8 cellular contexts compared by ENCODE assay signal in genomic region chr10:71728218-71728737, GRCh38. TPM values are rescaled to one million over a fixed set of nuclear protein-coding genes. Genes with fewer than 3 reads are reported as not detected.
A peak's percentile ranks its signal among the peaks of the same experiment; 100 is the strongest.
DNase-seq lines count a peak whose midpoint lies in the region; ATAC-seq, FAIRE-seq and TF ChIP-seq lines count a peak whose summit lies in the region.

No MANE protein-coding gene starts in this region.

- no peak overlapping the region for H2AK5ac ChIP-seq in neuronal stem cell (ENCODE audit: low read depth, low read length)

- no peaks in the 10 kb centered on the region for H3K79me2 ChIP-seq in K562 (ENCODE audit: control insufficient read depth, insufficient read depth, low read length)
- no peaks in the 10 kb centered on the region for H3K79me2 ChIP-seq in PC-3 (ENCODE audit: low read length)

- H3K36me3 ChIP-seq in K562 (ENCODE audit: control insufficient read depth, insufficient read depth, low read length) (no peaks in the 10 kb centered on the region), neuronal stem cell (replicated peaks in 1 of 2; ENCODE audit: control insufficient read depth in 2 of 2, insufficient read depth in 2 of 2, low read length in 2 of 2) (no peaks in the 10 kb centered on the region), PC-3 (ENCODE audit: low read depth, low read length) (no peaks in the 10 kb centered on the region)

- H2BK5ac ChIP-seq in neuronal stem cell (ENCODE audit: low read length), result no peak overlapping the region

- H3K9me3 ChIP-seq in K562 (replicated peaks; ENCODE audit: control insufficient read depth, insufficient read depth, low read depth, low read length) (no peaks in the 10 kb centered on the region), neuronal stem cell (replicated peaks in 1 of 2; ENCODE audit: control insufficient read depth in 2 of 2, insufficient read depth in 1 of 2, low read depth in 1 of 2, low read length in 2 of 2) (no peaks in the 10 kb centered on the region), PC-3 (ENCODE audit: low read length) (no peaks in the 10 kb centered on the region)

- peak; percentile 42 for ATAC-seq in GM19324 (IDR thresholded peaks at IDR 0.05; ENCODE audit: low FRiP score, unreplicated experiment)
- peak; percentile 20 for ATAC-seq in HG03432 (IDR thresholded peaks at IDR 0.05; ENCODE audit: unreplicated experiment)
- ATAC-seq in K562, result peak; percentile 9; the same call in 2 of the 3 replicates
- no peak for ATAC-seq in PC-3

- TF ChIP-seq EP300 in K562 (IDR thresholded peaks at IDR 0.05; ENCODE audit: low read length), result no peak

- intact Hi-C loops in K562 (cut with micrococcal nuclease) (loop anchor here (2.0 kb wide), 1 partner anchor 19 kb away; no protein-coding TSS in a partner anchor), PC-3 (cut with micrococcal nuclease) (loop anchor here (5.0 kb wide), 1 partner anchor 39 kb away; no protein-coding TSS in a partner anchor)

- no peak overlapping the region for H2BK12ac ChIP-seq in neuronal stem cell (ENCODE audit: low read length)

- peak overlapping the region; percentile 70 for H2AFZ ChIP-seq in K562 (ENCODE audit: low read depth, low read length)
- no peak overlapping the region for H2AFZ ChIP-seq in neuronal stem cell (ENCODE audit: low read length)
- H2AFZ ChIP-seq in PC-3 (ENCODE audit: low read length), result no peak overlapping the region

- POLR2A ChIA-PET in K562 (lab: Yijun Ruan, JAX) (interaction anchor here (0.6 to 2.2 kb wide), 7 partner anchors 8 to 140 kb away, joined by 3 to 8 read pairs (median 3); partner anchors contain the start of gene C10orf105), PC-3 (lab: Charles Lee; ENCODE audit: unreplicated experiment) (interaction anchor here (0.5 kb wide), 1 partner anchor 545 kb away, joined by 3 read pairs; the partner anchor contains the start of gene DDIT4)

- H4K20me1 ChIP-seq in K562 (replicated peaks; ENCODE audit: control insufficient read depth, insufficient read depth, low read length) (no peaks in the 10 kb centered on the region), PC-3 (ENCODE audit: low read length) (no peaks in the 10 kb centered on the region)

- peak overlapping the region; percentile 37; the same call in 1 of the 3 replicates for H3K27ac ChIP-seq in K562 (ENCODE audit: extremely low read depth, low read depth, low read length)
- no peak overlapping the region for H3K27ac ChIP-seq in neuronal stem cell (replicated peaks; ENCODE audit: low read length)
- no peak overlapping the region for H3K27ac ChIP-seq in PC-3 (ENCODE audit: low read length)

- peak; percentile 48 for FAIRE-seq in K562 (lab: Jason Lieb, UNC)

- H4K91ac ChIP-seq in neuronal stem cell (ENCODE audit: low read depth, low read length, poor library complexity), result no peak overlapping the region

- H3K14ac ChIP-seq in neuronal stem cell (ENCODE audit: low read length), result no peak overlapping the region

- H3K18ac ChIP-seq in neuronal stem cell (ENCODE audit: low read length), result peak overlapping the region; percentile 67

- no peak for TF ChIP-seq POLR2A in K562 (conservative IDR thresholded peaks at IDR 0.05)

- H3K9ac ChIP-seq in K562 (ENCODE audit: insufficient read depth in 1 of 2, low read depth in 2 of 2, low read length in 2 of 2), result peak overlapping the region in 1 of 2 experiments; percentile 56; a peak in 2 of 4 replicates
- H3K9ac ChIP-seq in neuronal stem cell (ENCODE audit: low read depth, low read length, poor library complexity), result no peak overlapping the region
- H3K9ac ChIP-seq in PC-3 (ENCODE audit: low read length), result no peak overlapping the region

- H3K4me1 ChIP-seq in K562 (replicated peaks in 1 of 2; ENCODE audit: control insufficient read depth in 2 of 2, insufficient read depth in 2 of 2, low read length in 2 of 2), result peaks cover 31 to 62% of the 10 kb centered on the region in 2 experiments
- H3K4me1 ChIP-seq in neuronal stem cell (ENCODE audit: control insufficient read depth in 2 of 2, insufficient read depth in 1 of 2, low read depth in 1 of 2, low read length in 2 of 2), result peaks cover 0 to 5% of the 10 kb centered on the region in 2 donors
- peaks cover 19% of the 10 kb centered on the region for H3K4me1 ChIP-seq in PC-3 (ENCODE audit: insufficient read depth, low read length)

- no peak overlapping the region for H3K23ac ChIP-seq in neuronal stem cell (ENCODE audit: low read depth, low read length, poor library complexity)

- no peaks in the 10 kb centered on the region for H3K9me1 ChIP-seq in K562 (ENCODE audit: control insufficient read depth, insufficient read depth, low read length)

- no TSS peak for BruUV-seq in K562 (replicated peaks; lab: Mats Ljungman, UMichigan)
- no TSS peak for BruUV-seq in PC-3 (replicated peaks; lab: Mats Ljungman, UMichigan)

- peak; percentile 54 for DNase-seq in AG08395 (ENCODE audit: low spot score)
- DNase-seq in K562 (ENCODE audit: extremely low read depth in 1 of 4, low spot score in 3 of 4), result no peak
- DNase-seq in neuronal stem cell (ENCODE audit: low spot score), result no peak
- DNase-seq in GOT3 (lab: John Stamatoyannopoulos, UW), result no peak
- DNase-seq in PC-3, result no peak
- no peak for DNase-seq in SIG-M5 treated with dmso at 0.1 percent for 504 hours (lab: John Stamatoyannopoulos, UW; ENCODE audit: unreplicated experiment)

- no peaks in the 10 kb centered on the region for H3K9me2 ChIP-seq in PC-3 (replicated peaks; ENCODE audit: low read length)

- in situ Hi-C loops in K562 (cut with MboI), result no loop called here

- H3K4me2 ChIP-seq in K562 (ENCODE audit: insufficient read depth, low read length), result no peak overlapping the region
- H3K4me2 ChIP-seq in neuronal stem cell (ENCODE audit: insufficient read depth, low read length, poor library complexity, severe bottlenecking), result no peak overlapping the region
- H3K4me2 ChIP-seq in PC-3 (ENCODE audit: low read length), result no peak overlapping the region

- TF ChIP-seq CTCF in K562 (IDR thresholded peaks at IDR 0.05 in 2 of 3, conservative IDR thresholded peaks at IDR 0.05 in 1 of 3; ENCODE audit: insufficient read depth in 2 of 3, low read depth in 1 of 3, low read length in 3 of 3), result no peak
- no peak for TF ChIP-seq CTCF in PC-3 (conservative IDR thresholded peaks at IDR 0.05; ENCODE audit: low read depth, low read length)

- H3K4me3 ChIP-seq in K562, result no peak overlapping the region
- H3K4me3 ChIP-seq in neuronal stem cell (ENCODE audit: low read length in 2 of 2), result no peak overlapping the region
- H3K4me3 ChIP-seq in PC-3 (ENCODE audit: low read length), result no peak overlapping the region

- H3K79me1 ChIP-seq in neuronal stem cell (ENCODE audit: low read depth, low read length), result no peaks in the 10 kb centered on the region

- H3F3A ChIP-seq in PC-3 (ENCODE audit: low read length, unreplicated experiment), result no peaks in the 10 kb centered on the region

- H3K27me3 ChIP-seq in K562 (ENCODE audit: control insufficient read depth in 2 of 2, insufficient read depth in 2 of 2, low read length in 2 of 2) (no peaks in the 10 kb centered on the region; a peak in 1 of 5 replicates), neuronal stem cell (ENCODE audit: control insufficient read depth in 3 of 3, insufficient read depth in 3 of 3, low read depth in 1 of 3, low read length in 3 of 3) (no peaks in the 10 kb centered on the region), PC-3 (ENCODE audit: low read length) (no peaks in the 10 kb centered on the region)

- H4K8ac ChIP-seq in neuronal stem cell (ENCODE audit: low read depth, low read length), result no peak overlapping the region

- CTCF ChIA-PET in K562 (lab: Yijun Ruan, JAX; ENCODE audit: low intra/inter-chr PET ratio), result interaction anchor here (1.1 kb wide), 1 partner anchor 168 kb away, joined by 3 read pairs; no protein-coding TSS in a partner anchor
- CTCF ChIA-PET in PC-3 (lab: Charles Lee), result no interaction called here

- TF ChIP-seq RAD21 in K562 (CRISPR knock-in tag; conservative IDR thresholded peaks at IDR 0.05 in 1 of 2, IDR thresholded peaks at IDR 0.05 in 1 of 2), result no peak

- H2BK15ac ChIP-seq in neuronal stem cell (ENCODE audit: low read length), result no peak overlapping the region

- WGBS in K562 (ENCODE audit: insufficient coverage, low coverage, missing lambda C conversion rate), result 62% methylated on average over 4 of the region's 4 CpGs
- WGBS in neuronal stem cell (ENCODE audit: extremely low coverage in 2 of 2, insufficient read length in 2 of 2, insufficient replicate concordance in 1 of 2), 2 donors, result no CpG with 5 or more reads among the region's 4 CpGs

- H3K4ac ChIP-seq in neuronal stem cell (ENCODE audit: low read length), result no peak overlapping the region

- no peak overlapping the region for H2BK120ac ChIP-seq in neuronal stem cell (ENCODE audit: low read depth, low read length)

RNA-seq across cellular contexts. Expression of gene C10orf105, which starts 8.7 kb away (rescaled TPM):
- total RNA-seq in K562 (2011; cell fraction: chromatin; rRNA removed; ENCODE audit: low replicate concordance), result 0.09 TPM in 1 of 2 replicates, not detected in the other
- 0.17 TPM in 1 of 2 replicates, not detected in the other for total RNA-seq in K562 (2011; cell fraction: nucleolus; rRNA removed)
- total RNA-seq in K562 (2011; cell fraction: nucleoplasm; rRNA removed), result not detected in 2 replicates
- total RNA-seq in K562 (2014; rRNA removed) (not detected in 2 replicates), K562 (2014; rRNA removed; fragmentation: Illumina TruSeq; extraction: Trizol) (0.03 and 0.04 TPM in 2 replicates), K562 (2015; rRNA removed; fragmentation: Illumina TruSeq; extraction: Trizol) (0.15 and 0.25 TPM in 2 replicates), K562 (2021) (0.09 TPM in 2 replicates), PC-3 (2014; rRNA removed) (not detected in 2 replicates)
- polyA plus RNA-seq in K562 (2011; rRNA removed) (0.04 TPM in 2 replicates), K562 (2014; fragmentation: Illumina TruSeq; extraction: Trizol) (0.03 and 0.07 TPM in 2 replicates), K562 (2014; fragmentation: Nextera tagmentation; extraction: Ambion mirVana) (not detected), K562 (2014; rRNA removed) (0.04 and 0.11 TPM in 2 replicates)
- polyA plus RNA-seq in K562 (2011; cell fraction: cytosol; rRNA removed), result 0.01 and 0.12 TPM in 2 replicates
- polyA plus RNA-seq in K562 (2011; cell fraction: nucleus; rRNA removed), result 0.10 TPM in 1 of 2 replicates, not detected in the other
- 0.40 and 0.58 TPM in 2 replicates for polyA plus RNA-seq in K562 (2012)
- 0.18 TPM in 1 of 2 replicates, not detected in the other for polyA minus RNA-seq in K562 (2011; rRNA and poly(A)+ RNA removed)
- polyA minus RNA-seq in K562 (2011; cell fraction: cytosol; rRNA and poly(A)+ RNA removed), result 0.19 TPM in 1 of 2 replicates, not detected in the other
- under 0.01 and 0.11 TPM in 2 replicates for polyA minus RNA-seq in K562 (2011; cell fraction: nucleus; rRNA and poly(A)+ RNA removed)
- polyA plus RNA-seq in neuronal stem cell (2013, experiment 1 of 2), result 1.4 TPM
- polyA plus RNA-seq in neuronal stem cell (2013, experiment 2 of 2), result 1.3 TPM

RNA-seq across cellular contexts. Expression of gene VSIR, which starts 45.0 kb away (rescaled TPM):
- total RNA-seq in K562 (2011; cell fraction: chromatin; rRNA removed; ENCODE audit: low replicate concordance), result 4.2 and 14.4 TPM in 2 replicates
- 9.6 and 14.8 TPM in 2 replicates for total RNA-seq in K562 (2011; cell fraction: nucleolus; rRNA removed)
- 9.2 and 10.6 TPM in 2 replicates for total RNA-seq in K562 (2011; cell fraction: nucleoplasm; rRNA removed)
- total RNA-seq in K562 (2014; rRNA removed) (12.7 and 13.1 TPM in 2 replicates), K562 (2014; rRNA removed; fragmentation: Illumina TruSeq; extraction: Trizol) (2.4 and 3.0 TPM in 2 replicates), K562 (2015; rRNA removed; fragmentation: Illumina TruSeq; extraction: Trizol) (20.1 and 20.5 TPM in 2 replicates), K562 (2021) (15.2 and 15.7 TPM in 2 replicates), PC-3 (2014; rRNA removed) (13.7 and 14.1 TPM in 2 replicates)
- polyA plus RNA-seq in K562 (2011; rRNA removed) (6.3 and 7.9 TPM in 2 replicates), K562 (2014; fragmentation: Illumina TruSeq; extraction: Trizol) (12.1 and 15.1 TPM in 2 replicates), K562 (2014; fragmentation: Nextera tagmentation; extraction: Ambion mirVana) (under 1 TPM; 0.14 to 0.41 TPM), K562 (2014; rRNA removed) (9.3 and 12.6 TPM in 2 replicates)
- 4.8 and 19.8 TPM in 2 replicates for polyA plus RNA-seq in K562 (2011; cell fraction: cytosol; rRNA removed)
- polyA plus RNA-seq in K562 (2011; cell fraction: nucleus; rRNA removed), result 7.5 and 24.7 TPM in 2 replicates
- 17.5 and 209 TPM in 2 replicates for polyA plus RNA-seq in K562 (2012)
- 2.1 and 6.2 TPM in 2 replicates for polyA minus RNA-seq in K562 (2011; rRNA and poly(A)+ RNA removed)
- polyA minus RNA-seq in K562 (2011; cell fraction: cytosol; rRNA and poly(A)+ RNA removed), result 4.9 and 8.1 TPM in 2 replicates
- polyA minus RNA-seq in K562 (2011; cell fraction: nucleus; rRNA and poly(A)+ RNA removed), result 6.1 and 8.9 TPM in 2 replicates
- 0.29 TPM for polyA plus RNA-seq in neuronal stem cell (2013, experiment 1 of 2)
- polyA plus RNA-seq in neuronal stem cell (2013, experiment 2 of 2), result 0.48 TPM
